In genomic region chr2:206639636-206640035, GRCh38 we compare ENCODE assay signal across 10 cellular contexts. TPM values are rescaled to one million over a fixed set of nuclear protein-coding genes. Genes with fewer than 3 reads are reported as not detected.
"Had no signal": no experiment of that assay in that cellular context is flagged by ENCODE, and none has a peak within 500 bp of the region (broad histone marks: within the 10 kb centered on the region; RNA-seq: fewer than 3 reads in every experiment).

No MANE protein-coding gene starts in this region.

- H3K4me2 ChIP-seq: KMS-11 had no signal

- H3K27ac ChIP-seq: GM23248, KMS-11 had no signal

- H2AFZ ChIP-seq: GM23248 had no signal

- H3K4me3 ChIP-seq: GM23248, HAP-1, K562 had no signal

- DNase-seq: GM23248, GOT3, H7, HFFc6, IMR-90 had no signal

- H3K9me3 ChIP-seq: HAP-1 had no signal

- H3K36me3 ChIP-seq: HAP-1 had no signal

- H3K4me1 ChIP-seq: HAP-1 had no signal

RNA-seq across cellular contexts. Expression of gene FAM237A, which starts 2.7 kb away (rescaled TPM):
- total RNA-seq: GM23248, H4, H7, HFFc6, HT-29, IMR-90, K562 had no signal
